15 cellular contexts compared by ENCODE assay signal in genomic region chr13:72186730-72187422, GRCh38.
"Had no signal": no experiment of that assay in that cellular context is flagged by ENCODE, and none has a peak within 500 bp of the region (broad histone marks: within the 10 kb centered on the region; RNA-seq: fewer than 3 reads in every experiment).

No MANE protein-coding gene starts in this region.

- H3K4me1 ChIP-seq: psoas muscle, sigmoid colon had no signal

- H3K27me3 Mint-ChIP-seq: type B pancreatic cell had no signal

- DNase-seq: activated CD4-positive, alpha-beta T cell treated with anti-CD3 and anti-CD28 coated beads, Interleukin-2, amount 50 U/mL, for 48 hours; activated naive CD4-positive, alpha-beta T cell; caudate nucleus; effector CD4-positive, alpha-beta T cell; kidney; left ventricle myocardium superior; mesendoderm; psoas muscle; sigmoid colon; stimulated activated naive CD4-positive, alpha-beta T cell; substantia nigra had no signal

- ATAC-seq: activated CD4-positive, CD25-positive, alpha-beta regulatory T cell treated with anti-CD3 and anti-CD28 coated beads, Interleukin-2, amount 50 U/mL, for 24 hours; left ventricle myocardium superior; psoas muscle had no signal

- H3K27ac ChIP-seq: coronary artery, psoas muscle, sigmoid colon had no signal

- H3K9me3 ChIP-seq: psoas muscle, sigmoid colon had no signal

- FAIRE-seq: astrocyte, kidney had no signal

- H3K27ac Mint-ChIP-seq: type B pancreatic cell had no signal

- H3K36me3 ChIP-seq: sigmoid colon had no signal

- H3K27me3 ChIP-seq: sigmoid colon had no signal

- H3K4me3 ChIP-seq: coronary artery, psoas muscle, sigmoid colon had no signal

- H3K4me3 Mint-ChIP-seq: type B pancreatic cell had no signal

- H3K36me3 Mint-ChIP-seq: type B pancreatic cell had no signal
